In genomic region chr12:132740313-132740646, GRCh38 we compare ENCODE assay signal across 16 cellular contexts. TPM values are rescaled to one million over a fixed set of nuclear protein-coding genes. Genes with fewer than 3 reads are reported as not detected.
A peak's percentile ranks its signal among the peaks of the same experiment; 100 is the strongest.
DNase-seq lines count a peak whose midpoint lies in the region; ATAC-seq and TF ChIP-seq lines count a peak whose summit lies in the region.
"Had no signal": no experiment of that assay in that cellular context is flagged by ENCODE, and none has a peak within 500 bp of the region (broad histone marks: within the 10 kb centered on the region; RNA-seq: fewer than 3 reads in every experiment).

No MANE protein-coding gene starts in this region.

- H3K4me3 ChIP-seq in cardiac muscle cell: no peak overlapping the region

- H3K36me3 ChIP-seq in cardiac muscle cell: peaks cover 66% of the 10 kb centered on the region

- DNase-seq in Right ventricle myocardium inferior (ENCODE audit: missing footprints) (no peak), cardiac septum (ENCODE audit: low spot score) (no peak), cardiac muscle cell (ENCODE audit: low read depth in 1 of 2, low spot score in 1 of 2) (no peak), left ventricle myocardium superior (peak; percentile 24), NCI-H1092 (lab: John Stamatoyannopoulos, UW) (no peak), SKM-1 treated with dmso at 0.1 percent for 144 hours (lab: John Stamatoyannopoulos, UW; ENCODE audit: unreplicated experiment) (no peak), UCSD-AML1 (lab: John Stamatoyannopoulos, UW; ENCODE audit: unreplicated experiment) (no peak)
- DNase-seq: CD8-positive, alpha-beta T cell; COR-L47; DMS153; DMS79 treated with DMSO at 0.1 percent for 48 hours; EL; GOT3; H9 had no signal

- ATAC-seq in Right ventricle myocardium inferior (peak; percentile 65), left ventricle myocardium superior (peak; percentile 82), GM21737 (IDR thresholded peaks at IDR 0.05; ENCODE audit: unreplicated experiment) (no peak)
- ATAC-seq: CD8-positive, alpha-beta T cell had no signal

- H3K27ac ChIP-seq in cardiac muscle cell: peak overlapping the region; percentile 79
- H3K27ac ChIP-seq: 22Rv1 had no signal

- peaks cover 6% of the 10 kb centered on the region for H3K4me1 ChIP-seq in cardiac muscle cell (ENCODE audit: low read depth)

- TF ChIP-seq CTCF in cardiac muscle cell (IDR thresholded peaks at IDR 0.05; ENCODE audit: low read depth, low read length): no peak

- H3K27me3 ChIP-seq in cardiac muscle cell: no peaks in the 10 kb centered on the region

- no peaks in the 10 kb centered on the region for H3K9me3 ChIP-seq in cardiac muscle cell (ENCODE audit: low read depth)

- intact Hi-C loops in Right ventricle myocardium inferior (cut with DNase I) (no loop called here), cardiac septum (cut with DNase I) (no loop called here), left ventricle myocardium superior (cut with micrococcal nuclease) (no loop called here)

RNA-seq across cellular contexts. Expression of gene ANKLE2, which starts 21.4 kb away (rescaled TPM):
- total RNA-seq in Right ventricle myocardium inferior: 24.9 TPM
- 31.4 TPM for total RNA-seq in cardiac septum
- total RNA-seq in cardiac muscle cell: 37.2 and 37.9 TPM in 2 replicates
- 27.8 and 37.1 TPM in 2 replicates for polyA plus RNA-seq in cardiac muscle cell
- total RNA-seq in left ventricle myocardium superior: 26.1 TPM

RNA-seq across cellular contexts. Expression of gene PGAM5, which starts 29.6 kb away (rescaled TPM):
- total RNA-seq in Right ventricle myocardium inferior: 34.1 TPM
- 26.1 TPM for total RNA-seq in cardiac septum
- total RNA-seq in cardiac muscle cell: 23.8 and 42.0 TPM in 2 replicates
- 18.4 and 28.5 TPM in 2 replicates for polyA plus RNA-seq in cardiac muscle cell
- total RNA-seq in left ventricle myocardium superior: 33.7 TPM

RNA-seq across cellular contexts. Expression of gene PXMP2, which starts 52.9 kb away (rescaled TPM):
- total RNA-seq in Right ventricle myocardium inferior (62.5 TPM), cardiac septum (36.5 TPM), cardiac muscle cell (41.6 and 87.8 TPM in 2 replicates), left ventricle myocardium superior (75.1 TPM)
- polyA plus RNA-seq in cardiac muscle cell: 70.1 and 111 TPM in 2 replicates

RNA-seq across cellular contexts. Expression of gene POLE, which starts 53.1 kb away (rescaled TPM):
- total RNA-seq in Right ventricle myocardium inferior: 12.1 TPM
- total RNA-seq in cardiac septum: 12.1 TPM
- total RNA-seq in cardiac muscle cell: 20.1 and 46.1 TPM in 2 replicates
- 13.3 and 19.3 TPM in 2 replicates for polyA plus RNA-seq in cardiac muscle cell
- 13.0 TPM for total RNA-seq in left ventricle myocardium superior
